7 cellular contexts compared by ENCODE assay signal in the genomic region with DNA sequence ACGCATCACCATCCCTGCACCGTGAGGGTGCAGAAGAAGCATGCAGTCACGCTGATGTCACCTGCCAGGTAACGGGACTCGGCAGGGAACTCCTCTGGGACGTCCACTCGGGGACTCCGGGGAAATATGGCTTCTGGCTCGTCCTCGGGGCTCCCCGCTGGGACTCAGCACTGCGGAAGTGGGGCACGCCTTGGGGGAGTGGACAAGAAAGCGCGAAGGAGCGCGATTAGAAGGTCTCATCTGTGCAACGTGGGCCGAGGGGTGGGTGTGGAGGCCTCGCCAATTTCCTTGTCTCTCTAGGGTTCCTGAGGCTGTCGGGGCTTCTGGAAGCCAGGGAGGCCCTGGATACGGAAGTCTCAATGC. TPM values are rescaled to one million over a fixed set of nuclear protein-coding genes. Genes with fewer than 3 reads are reported as not detected.
DNase-seq lines count a peak whose midpoint lies in the region; ATAC-seq, FAIRE-seq and TF ChIP-seq lines count a peak whose summit lies in the region.

No MANE protein-coding gene starts in this region.

- peak overlapping the region; percentile 53 for H3K23ac ChIP-seq in neuronal stem cell (ENCODE audit: low read depth, low read length, poor library complexity)

- peak overlapping the region; percentile 93 for H2BK5ac ChIP-seq in neuronal stem cell (ENCODE audit: low read length)

- no peaks in the 10 kb centered on the region for H3K9me2 ChIP-seq in PC-9 (ENCODE audit: insufficient read depth)

- ATAC-seq in upper lobe of right lung, result peak; percentile 51

- no peak overlapping the region for H3K14ac ChIP-seq in neuronal stem cell (ENCODE audit: low read length)

- H3K4me1 ChIP-seq in PC-9 (replicated peaks; ENCODE audit: insufficient read depth), result peaks cover 39% of the 10 kb centered on the region
- H3K4me1 ChIP-seq in neuronal stem cell (ENCODE audit: control insufficient read depth in 2 of 2, insufficient read depth in 1 of 2, low read depth in 1 of 2, low read length in 2 of 2), result peaks cover 11 to 26% of the 10 kb centered on the region in 2 donors
- H3K4me1 ChIP-seq in upper lobe of right lung, result peaks cover 16% of the 10 kb centered on the region

- H2BK12ac ChIP-seq in neuronal stem cell (ENCODE audit: low read length), result no peak overlapping the region

- H2BK120ac ChIP-seq in neuronal stem cell (ENCODE audit: low read depth, low read length), result no peak overlapping the region

- H4K20me1 ChIP-seq in PC-9 (ENCODE audit: insufficient read depth), result peaks cover 15% of the 10 kb centered on the region

- H2AFZ ChIP-seq in PC-9 (peak overlapping the region; percentile 98), neuronal stem cell (ENCODE audit: low read length) (peak overlapping the region; percentile 96)

- H3K27ac ChIP-seq in PC-9 (peak overlapping the region; percentile 82), neuronal stem cell (replicated peaks; ENCODE audit: low read length) (peak overlapping the region; percentile 95), upper lobe of right lung (peak overlapping the region; percentile 93)

- TF ChIP-seq CTCF in PC-9 (conservative IDR thresholded peaks at IDR 0.05) (no peak), fibroblast of mammary gland (conservative IDR thresholded peaks at IDR 0.05; ENCODE audit: control insufficient read depth, insufficient read depth, low read depth, low read length) (no peak), upper lobe of right lung (IDR thresholded peaks at IDR 0.05) (no peak)

- no peaks in the 10 kb centered on the region for H3K27me3 ChIP-seq in PC-9 (ENCODE audit: insufficient read depth, low read depth)
- no peaks in the 10 kb centered on the region for H3K27me3 ChIP-seq in neuronal stem cell (ENCODE audit: control insufficient read depth in 3 of 3, insufficient read depth in 3 of 3, low read depth in 1 of 3, low read length in 3 of 3)
- no peaks in the 10 kb centered on the region for H3K27me3 ChIP-seq in upper lobe of right lung

- no peaks in the 10 kb centered on the region for H3K9me3 ChIP-seq in PC-9 (ENCODE audit: insufficient read depth, low read depth)
- no peaks in the 10 kb centered on the region for H3K9me3 ChIP-seq in neuronal stem cell (replicated peaks in 1 of 2; ENCODE audit: control insufficient read depth in 2 of 2, insufficient read depth in 1 of 2, low read depth in 1 of 2, low read length in 2 of 2)
- H3K9me3 ChIP-seq in upper lobe of right lung, result no peaks in the 10 kb centered on the region

- peak overlapping the region; percentile 82 for H3K9ac ChIP-seq in neuronal stem cell (ENCODE audit: low read depth, low read length, poor library complexity)

- CTCF ChIA-PET in PC-9 (lab: Charles Lee), result interaction anchor here (0.6 kb wide), 1 partner anchor 547 kb away, joined by 3 read pairs; no protein-coding TSS in a partner anchor

- no peak overlapping the region for H4K8ac ChIP-seq in neuronal stem cell (ENCODE audit: low read depth, low read length)

- peak overlapping the region; percentile 60 for H2AK5ac ChIP-seq in neuronal stem cell (ENCODE audit: low read depth, low read length)

- BruUV-seq in PC-9 (replicated peaks; lab: Mats Ljungman, UMichigan), result TSS peak; percentile 40

- DNase-seq in HCEC 1CT, result peak; percentile 76
- DNase-seq in PC-9, result peak; percentile 56 to 59
- DNase-seq in activated T-helper 1 cell treated with anti-CD3 and anti-CD28 coated beads, Interleukin-2, amount 50 U/mL, for 16 hours (ENCODE audit: low read depth in 1 of 2, low spot score in 1 of 2), result peak; percentile 25 to 32
- peak; percentile 41 for DNase-seq in fibroblast of mammary gland (ENCODE audit: low read depth)
- no peak for DNase-seq in neuronal stem cell (ENCODE audit: low spot score)
- peak; percentile 84 for DNase-seq in upper lobe of right lung
- no peak for DNase-seq in GM19239 (ENCODE audit: insufficient read length, low spot score)

- intact Hi-C loops in PC-9 (cut with micrococcal nuclease; ENCODE audit: unreplicated experiment), result loop anchor here (2.0 kb wide), 1 partner anchor 560 kb away; no protein-coding TSS in a partner anchor
- intact Hi-C loops in upper lobe of right lung (cut with DNase I), result no loop called here

- FAIRE-seq in GM19239 (lab: Jason Lieb, UNC), result no peak

- peaks cover 5% of the 10 kb centered on the region for H3K79me1 ChIP-seq in neuronal stem cell (ENCODE audit: low read depth, low read length)

- H3F3A ChIP-seq in PC-9 (ENCODE audit: insufficient read depth, low read depth), result peaks cover 14% of the 10 kb centered on the region; the same call in 1 of the 2 replicates

- H3K4me3 ChIP-seq in PC-9, result peak overlapping the region; percentile 77
- H3K4me3 ChIP-seq in fibroblast of mammary gland (ENCODE audit: control insufficient read depth, low read depth, low read length), result peak overlapping the region; percentile 58
- peak overlapping the region; percentile 90 to 98 for H3K4me3 ChIP-seq in neuronal stem cell (ENCODE audit: low read length in 2 of 2)
- H3K4me3 ChIP-seq in upper lobe of right lung, result peak overlapping the region; percentile 89

- H3K4me2 ChIP-seq in PC-9 (peak overlapping the region; percentile 85), neuronal stem cell (ENCODE audit: insufficient read depth, low read length, poor library complexity, severe bottlenecking) (peak overlapping the region; percentile 78)

- H3K36me3 ChIP-seq in PC-9 (ENCODE audit: low read depth) (peaks cover 11% of the 10 kb centered on the region), neuronal stem cell (replicated peaks in 1 of 2; ENCODE audit: control insufficient read depth in 2 of 2, insufficient read depth in 2 of 2, low read length in 2 of 2) (peaks cover 0 to 13% of the 10 kb centered on the region in 2 donors), upper lobe of right lung (no peaks in the 10 kb centered on the region)

- H2BK15ac ChIP-seq in neuronal stem cell (ENCODE audit: low read length), result peak overlapping the region; percentile 84

- H3K79me2 ChIP-seq in PC-9 (ENCODE audit: low read depth), result peaks cover 67% of the 10 kb centered on the region

- WGBS in neuronal stem cell (ENCODE audit: extremely low coverage in 2 of 2, insufficient read length in 2 of 2, insufficient replicate concordance in 1 of 2), 2 donors, result no CpG with 5 or more reads among the region's 22 CpGs

- H4K91ac ChIP-seq in neuronal stem cell (ENCODE audit: low read depth, low read length, poor library complexity), result no peak overlapping the region

- H3K4ac ChIP-seq in neuronal stem cell (ENCODE audit: low read length), result no peak overlapping the region

- H3K18ac ChIP-seq in neuronal stem cell (ENCODE audit: low read length), result peak overlapping the region; percentile 95

- POLR2A ChIA-PET in PC-9 (lab: Charles Lee; ENCODE audit: unreplicated experiment), result interaction anchor here (0.6 kb wide), 1 partner anchor 80 kb away, joined by 4 read pairs; no protein-coding TSS in a partner anchor

RNA-seq across cellular contexts. Expression of gene ANKMY2, which starts 0.9 kb away (rescaled TPM):
- total RNA-seq in PC-9 (2021) (22.9 and 30.7 TPM in 2 replicates), upper lobe of right lung (12.3 TPM)
- polyA plus RNA-seq in neuronal stem cell (2013, experiment 1 of 2), result 46.0 TPM
- polyA plus RNA-seq in neuronal stem cell (2013, experiment 2 of 2), result 45.3 TPM

RNA-seq across cellular contexts. Expression of gene BZW2, which starts 1.4 kb away (rescaled TPM):
- total RNA-seq in PC-9 (2021) (93.7 and 102 TPM in 2 replicates), upper lobe of right lung (28.0 TPM)
- 113 TPM for polyA plus RNA-seq in neuronal stem cell (2013, experiment 1 of 2)
- 113 TPM for polyA plus RNA-seq in neuronal stem cell (2013, experiment 2 of 2)

Comparison
In these comparisons a context has a peak if more than half of its experiments do, and no peak if none do; other contexts are left out.
1. DNase-seq: peak in HCEC 1CT (single experiment), PC-9 (2 of 2), activated T-helper 1 cell treated with anti-CD3 and anti-CD28 coated beads, Interleukin-2, amount 50 U/mL, for 16 hours (2 of 2), fibroblast of mammary gland (single experiment) and upper lobe of right lung (single experiment); none in neuronal stem cell (single experiment) and GM19239 (single experiment).
2. Peak in every context shown above with its lines, with median percentiles within 50 percentile points of each other: H3K27ac ChIP-seq and H3K4me3 ChIP-seq.